Comparison of ENCODE assay signal across 1 cellular context in genomic region chr2:167147254-167147941, GRCh38.
TF ChIP-seq lines count a peak whose summit lies in the region.

No MANE protein-coding gene starts in this region.

TF ChIP-seq in IMR-90, 13 proteins besides CTCF, POLR2A, EP300 and RAD21 (continued from another document):
- TF ChIP-seq USF2 (IDR thresholded peaks at IDR 0.05; ENCODE audit: low read depth, low read length), result no peak
- no peak for TF ChIP-seq MAFK (IDR thresholded peaks at IDR 0.05; ENCODE audit: low read depth, low read length)
- no peak for TF ChIP-seq MAZ (IDR thresholded peaks at IDR 0.05; ENCODE audit: borderline replicate concordance, low read depth, low read length)
- TF ChIP-seq RCOR1 (IDR thresholded peaks at IDR 0.05; ENCODE audit: insufficient replicate concordance, low read length), result no peak
- no peak for TF ChIP-seq NFE2L2 (IDR thresholded peaks at IDR 0.05; ENCODE audit: low read depth, low read length)
- TF ChIP-seq CHD1 (IDR thresholded peaks at IDR 0.05; ENCODE audit: low read depth, low read length), result no peak
TF ChIP-seq in IMR-90: peak in this region for 0.
